In genomic region chr14:103385994-103386491, GRCh38 we compare ENCODE assay signal across 2 cellular contexts.
A peak's percentile ranks its signal among the peaks of the same experiment; 100 is the strongest.
TF ChIP-seq lines count a peak whose summit lies in the region.

No MANE protein-coding gene starts in this region.

TF ChIP-seq in SK-N-SH, 30 proteins besides CTCF, POLR2A, EP300 and RAD21 (continued from another document):
- no peak for TF ChIP-seq CHD2 (IDR thresholded peaks at IDR 0.05; ENCODE audit: low read length, partially characterized antibody)
- 0 out of 2 replicates have a peak, but pooled peaks have one; percentile 31 for TF ChIP-seq MXI1 (IDR thresholded peaks at IDR 0.05; ENCODE audit: low read depth, low read length)
- TF ChIP-seq RXRA (IDR thresholded peaks at IDR 0.05; ENCODE audit: borderline replicate concordance, low read depth), result no peak
- TF ChIP-seq PBX3 (IDR thresholded peaks at IDR 0.05), result no peak
TF ChIP-seq in SK-N-SH: peak in this region for 1.

TF ChIP-seq in GM12878, 131 proteins besides CTCF, POLR2A, EP300 and RAD21 (continued from another document):
- TF ChIP-seq STAT3 (IDR thresholded peaks at IDR 0.05; ENCODE audit: low read depth, low read length) (no peak), RBBP5 (conservative IDR thresholded peaks at IDR 0.05) (no peak), PAX5 (IDR thresholded peaks at IDR 0.05; ENCODE audit: borderline replicate concordance, low read depth, low read length) (peak; percentile 67; the same call in 1 of the 2 replicates), USF2 (IDR thresholded peaks at IDR 0.05; ENCODE audit: borderline replicate concordance, low read depth, low read length) (no peak), MXI1 (IDR thresholded peaks at IDR 0.05; ENCODE audit: low read depth, low read length) (0 out of 2 replicates have a peak, but pooled peaks have one; percentile 11), HSF1 (IDR thresholded peaks at IDR 0.05; ENCODE audit: low read depth, low read length) (no peak), MLLT1 (IDR thresholded peaks at IDR 0.05) (peak; percentile 96), SRF (IDR thresholded peaks at IDR 0.05; ENCODE audit: low read depth in 2 of 2, low read length in 2 of 2) (0 out of 4 replicates have a peak, but pooled peaks of 1 of the 2 experiments have one; percentile 37), FOS (IDR thresholded peaks at IDR 0.05; ENCODE audit: borderline replicate concordance, extremely low read depth, insufficient read length) (no peak)
